In the genomic region with DNA sequence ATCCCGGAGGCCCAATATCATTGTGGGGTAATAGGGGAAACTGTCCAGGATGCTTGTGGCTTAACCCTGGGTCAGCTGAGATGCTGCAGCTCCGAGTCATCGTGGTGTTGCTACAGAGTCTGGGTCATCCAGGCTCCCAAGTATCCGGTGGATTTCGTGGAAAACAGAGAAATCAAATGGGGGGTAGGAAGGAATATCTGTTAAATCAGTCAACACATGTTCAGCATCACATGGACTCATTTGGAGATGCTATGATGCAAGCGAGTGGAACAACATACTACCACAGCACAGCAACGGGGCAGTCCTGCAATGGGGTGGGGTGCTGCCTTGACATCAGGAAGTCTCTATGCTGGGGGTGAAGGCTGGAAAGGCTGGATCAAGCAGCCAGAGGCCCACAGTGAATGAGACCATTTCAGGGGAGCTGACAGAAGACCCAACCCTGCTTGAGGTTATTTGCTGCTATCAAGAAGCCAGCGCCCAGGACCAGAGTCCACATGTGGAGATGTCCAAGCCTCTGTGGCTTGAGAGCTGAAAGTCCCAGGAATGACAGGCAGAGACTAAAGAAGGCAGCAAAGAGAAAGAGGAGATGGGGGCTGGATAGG, we compare ENCODE assay signal across 8 cellular contexts. TPM values are rescaled to one million over a fixed set of nuclear protein-coding genes. Genes with fewer than 3 reads are reported as not detected.
DNase-seq lines count a peak whose midpoint lies in the region; ATAC-seq and TF ChIP-seq lines count a peak whose summit lies in the region.

No MANE protein-coding gene starts in this region.

- peaks cover 38% of the 10 kb centered on the region for H3K4me1 ChIP-seq in lower lobe of right lung

- H3K27me3 Mint-ChIP-seq in activated naive CD8-positive, alpha-beta T cell treated with anti-CD3 and anti-CD28 coated beads, Interleukin-2, amount 50 U/mL, for 24 hours: no peaks in the 10 kb centered on the region

- peaks cover 70% of the 10 kb centered on the region for H3K36me3 Mint-ChIP-seq in activated naive CD8-positive, alpha-beta T cell treated with anti-CD3 and anti-CD28 coated beads, Interleukin-2, amount 50 U/mL, for 24 hours (ENCODE audit: low read depth)

- H3K27ac ChIP-seq in lower lobe of right lung: peak overlapping the region; percentile 1

- no peak overlapping the region for H3K4me3 ChIP-seq in lower lobe of right lung

- ATAC-seq in activated naive CD8-positive, alpha-beta T cell treated with anti-CD3 and anti-CD28 coated beads, Interleukin-2, amount 50 U/mL, for 24 hours: no peak
- ATAC-seq in lower lobe of right lung: peak; percentile 54 to 75
- no peak for ATAC-seq in HG02852 (IDR thresholded peaks at IDR 0.05; ENCODE audit: unreplicated experiment)
- no peak for ATAC-seq in HG03039 (IDR thresholded peaks at IDR 0.05; ENCODE audit: unreplicated experiment)

- intact Hi-C loops in lower lobe of right lung (cut with DNase I): no loop called here

- no peaks in the 10 kb centered on the region for H3K9me3 Mint-ChIP-seq in activated naive CD8-positive, alpha-beta T cell treated with anti-CD3 and anti-CD28 coated beads, Interleukin-2, amount 50 U/mL, for 24 hours

- peak overlapping the region; percentile 86 for H3K27ac Mint-ChIP-seq in activated naive CD8-positive, alpha-beta T cell treated with anti-CD3 and anti-CD28 coated beads, Interleukin-2, amount 50 U/mL, for 24 hours

- H3K27me3 ChIP-seq in lower lobe of right lung (ENCODE audit: low read depth): no peaks in the 10 kb centered on the region

- TF ChIP-seq CTCF in lower lobe of right lung (IDR thresholded peaks at IDR 0.05): no peak

- no peaks in the 10 kb centered on the region for H3K9me3 ChIP-seq in lower lobe of right lung

- DNase-seq in AG08395 (ENCODE audit: low spot score): peak; percentile 94
- DNase-seq in HCEC 1CT: peak; percentile 100
- peak; percentile 29 for DNase-seq in activated naive CD8-positive, alpha-beta T cell treated with anti-CD3 and anti-CD28 coated beads, Interleukin-2, amount 50 U/mL, for 24 hours
- no peak for DNase-seq in lower lobe of right lung
- no peak for DNase-seq in NCI-H82 treated with DMSO at 0.1 percent for 48 hours (lab: John Stamatoyannopoulos, UW; ENCODE audit: unreplicated experiment)
- no peak for DNase-seq in NCI-H1417 treated with DMSO at 0.1 percent for 48 hours (lab: John Stamatoyannopoulos, UW)

- H3K36me3 ChIP-seq in lower lobe of right lung: peaks cover 18% of the 10 kb centered on the region

- H3K4me3 Mint-ChIP-seq in activated naive CD8-positive, alpha-beta T cell treated with anti-CD3 and anti-CD28 coated beads, Interleukin-2, amount 50 U/mL, for 24 hours: peak overlapping the region; percentile 83

- H3K4me1 Mint-ChIP-seq in activated naive CD8-positive, alpha-beta T cell treated with anti-CD3 and anti-CD28 coated beads, Interleukin-2, amount 50 U/mL, for 24 hours: peaks cover 85% of the 10 kb centered on the region

RNA-seq across cellular contexts. Expression of a gene that starts 22.9 kb away (rescaled TPM):
- 24.3 TPM for total RNA-seq in lower lobe of right lung

Comparison
In these comparisons a context has a peak if more than half of its experiments do, and no peak if none do; other contexts are left out.
1. DNase-seq: peak in AG08395 (single experiment), HCEC 1CT (single experiment) and activated naive CD8-positive, alpha-beta T cell treated with anti-CD3 and anti-CD28 coated beads, Interleukin-2, amount 50 U/mL, for 24 hours (single experiment); none in lower lobe of right lung (single experiment), NCI-H82 treated with DMSO at 0.1 percent for 48 hours (single experiment) and NCI-H1417 treated with DMSO at 0.1 percent for 48 hours (single experiment).
2. ATAC-seq: peak in lower lobe of right lung (2 of 2); none in activated naive CD8-positive, alpha-beta T cell treated with anti-CD3 and anti-CD28 coated beads, Interleukin-2, amount 50 U/mL, for 24 hours (single experiment), HG02852 (single experiment) and HG03039 (single experiment).